In genomic region chr16:89202422-89203215, GRCh38 we compare ENCODE assay signal across 2 cellular contexts.
A peak's percentile ranks its signal among the peaks of the same experiment; 100 is the strongest.
TF ChIP-seq lines count a peak whose summit lies in the region.

No MANE protein-coding gene starts in this region.

TF ChIP-seq in HEK293, 187 proteins besides CTCF, POLR2A, EP300 and RAD21:
- TF ChIP-seq IKZF3 (tag by site-specific recombination; IDR thresholded peaks at IDR 0.05) (no peak), ZNF146 (tag by site-specific recombination; IDR thresholded peaks at IDR 0.05) (peak; percentile 89)

TF ChIP-seq in H1, 55 proteins besides CTCF, POLR2A, EP300 and RAD21:
- TF ChIP-seq EZH2 (IDR thresholded peaks at IDR 0.05; ENCODE audit: low read depth, low read length, severe bottlenecking): no peak
- peak; percentile 46 for TF ChIP-seq RNF2 (IDR thresholded peaks at IDR 0.05; ENCODE audit: borderline replicate concordance, low read depth, low read length, missing control alignments, poor library complexity, severe bottlenecking)
- TF ChIP-seq KDM4A (IDR thresholded peaks at IDR 0.05; ENCODE audit: low read depth, low read length, severe bottlenecking): peak; percentile 12
- peak; percentile 26; the same call in 1 of the 2 replicates for TF ChIP-seq KDM1A (IDR thresholded peaks at IDR 0.05; ENCODE audit: borderline replicate concordance, low read length)
TF ChIP-seq in H1: peak in this region for 3.
